ENCODE assay signal across 9 cellular contexts in the genomic region with DNA sequence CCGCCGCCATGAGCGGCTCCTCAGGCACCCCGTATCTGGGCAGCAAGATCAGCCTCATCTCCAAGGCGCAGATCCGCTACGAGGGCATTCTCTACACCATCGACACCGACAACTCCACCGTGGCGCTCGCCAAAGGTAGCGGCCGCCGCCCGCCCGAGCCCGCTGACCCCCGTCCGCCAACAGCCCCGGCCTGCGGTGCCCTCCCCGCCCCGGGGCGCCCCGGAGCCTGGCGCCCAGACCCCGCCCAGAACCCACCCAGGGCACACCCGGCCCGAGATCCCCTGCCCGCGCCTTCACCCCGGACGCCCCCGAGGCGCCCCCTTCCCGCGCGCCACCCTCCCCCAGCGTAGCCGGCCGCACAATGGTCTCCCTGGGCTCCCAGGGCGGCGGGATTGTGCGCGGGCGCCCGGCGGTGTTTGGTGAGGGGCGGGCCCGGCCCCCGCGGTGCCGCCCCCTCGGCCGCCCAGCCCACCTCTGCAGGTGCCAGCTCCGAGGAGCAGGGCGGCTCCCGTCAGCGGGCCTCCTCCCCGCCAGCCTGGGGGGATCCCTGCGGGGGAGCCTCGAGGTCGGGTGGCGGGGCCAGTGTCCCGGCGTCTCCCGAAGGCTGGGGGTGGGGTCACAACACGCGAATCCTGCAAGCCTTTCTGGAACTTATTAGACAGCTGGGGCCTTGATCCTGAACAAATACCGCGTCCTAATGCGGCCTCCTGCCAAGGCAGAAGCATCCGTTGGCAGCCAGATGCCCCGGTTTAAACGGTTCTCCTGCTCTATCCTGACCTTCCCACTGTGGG. TPM values are rescaled to one million over a fixed set of nuclear protein-coding genes. Genes with fewer than 3 reads are reported as not detected.
DNase-seq lines count a peak whose midpoint lies in the region; ATAC-seq, FAIRE-seq and TF ChIP-seq lines count a peak whose summit lies in the region.
"Had no signal": no experiment of that assay in that cellular context is flagged by ENCODE, and none has a peak within 500 bp of the region (broad histone marks: within the 10 kb centered on the region; RNA-seq: fewer than 3 reads in every experiment).

No MANE protein-coding gene starts in this region.

- peaks cover 35% of the 10 kb centered on the region for H3K4me1 ChIP-seq in CD4-positive, CD25-positive, alpha-beta regulatory T cell (ENCODE audit: control insufficient read depth, insufficient read depth, low read length, poor library complexity, severe bottlenecking)

- H3K27me3 ChIP-seq in CD4-positive, CD25-positive, alpha-beta regulatory T cell (ENCODE audit: control insufficient read depth, insufficient read depth, low read length), result no peaks in the 10 kb centered on the region

- no peaks in the 10 kb centered on the region for H3K9me3 ChIP-seq in CD4-positive, CD25-positive, alpha-beta regulatory T cell (ENCODE audit: control insufficient read depth in 2 of 2, low read length in 2 of 2)

- no peaks in the 10 kb centered on the region for H3K27me3 Mint-ChIP-seq in CD4-positive, CD25-positive, alpha-beta regulatory T cell
- H3K27me3 Mint-ChIP-seq in immature natural killer cell (ENCODE audit: low read depth in 3 of 3), result peaks cover 6 to 19% (median 16%) of the 10 kb centered on the region in 3 donors

- H3K9me3 Mint-ChIP-seq in CD4-positive, CD25-positive, alpha-beta regulatory T cell, result no peaks in the 10 kb centered on the region
- H3K9me3 Mint-ChIP-seq in immature natural killer cell, result no peaks in the 10 kb centered on the region

- H3K36me3 ChIP-seq in CD4-positive, CD25-positive, alpha-beta regulatory T cell (ENCODE audit: control insufficient read depth, insufficient read depth, low read length), result peaks cover 33% of the 10 kb centered on the region

- H3K4me3 Mint-ChIP-seq in CD4-positive, CD25-positive, alpha-beta regulatory T cell, result peak overlapping the region; percentile 73 to 95 (median 88)
- H3K4me3 Mint-ChIP-seq in immature natural killer cell, result peak overlapping the region; percentile 82 to 87 (median 83)

- H3K27ac Mint-ChIP-seq in CD4-positive, CD25-positive, alpha-beta regulatory T cell, result peak overlapping the region in 2 of 3 donors; percentile 67 to 87
- peak overlapping the region; percentile 43 to 88 (median 70) for H3K27ac Mint-ChIP-seq in immature natural killer cell

- DNase-seq in CD4-positive, CD25-positive, alpha-beta regulatory T cell, result peak; percentile 34 to 44 (median 39)
- DNase-seq in GM19239 (ENCODE audit: insufficient read length, low spot score) (peak; percentile 49), RPMI7951 (ENCODE audit: low read depth) (peak; percentile 64), astrocyte of the cerebellum (ENCODE audit: low read depth) (no peak), immature natural killer cell (peak in 1 of 3 donors; percentile 32), DMS114 treated with DMSO at 0.1 percent for 48 hours (lab: John Stamatoyannopoulos, UW; ENCODE audit: unreplicated experiment) (no peak)
- peak; percentile 24 for DNase-seq in stimulated activated CD4-positive, alpha-beta T cell treated with anti-CD3 and anti-CD28 coated beads, Interleukin-4, amount 100 ng/mL, for 24 hours

- H3K36me3 Mint-ChIP-seq in CD4-positive, CD25-positive, alpha-beta regulatory T cell, result peaks cover 19% of the 10 kb centered on the region
- H3K36me3 Mint-ChIP-seq in immature natural killer cell, result peaks cover 10 to 27% (median 18%) of the 10 kb centered on the region in 3 donors

- no peak for FAIRE-seq in GM19239 (lab: Jason Lieb, UNC)
- FAIRE-seq: TTC549 had no signal

- H3K4me3 ChIP-seq in CD4-positive, CD25-positive, alpha-beta regulatory T cell (ENCODE audit: low read depth, low read length), result peak overlapping the region; percentile 64
- H3K4me3 ChIP-seq in astrocyte of the cerebellum (ENCODE audit: low read depth, low read length), result peak overlapping the region; percentile 58

- in situ Hi-C loops in astrocyte of the cerebellum (cut with HindIII; ENCODE audit: low sequenced_read_pairs), result no loop called here

- ATAC-seq in CD4-positive, CD25-positive, alpha-beta regulatory T cell (ENCODE audit: low read depth in 2 of 2), result peak in 1 of 2 donors; percentile 6
- peak; percentile 15 for ATAC-seq in HG03432 (IDR thresholded peaks at IDR 0.05; ENCODE audit: unreplicated experiment)

- TF ChIP-seq CTCF in astrocyte of the cerebellum (IDR thresholded peaks at IDR 0.05; ENCODE audit: low read depth, low read length, missing control alignments), result no peak

- peak overlapping the region; percentile 55 for H3K27ac ChIP-seq in CD4-positive, CD25-positive, alpha-beta regulatory T cell (ENCODE audit: insufficient read depth, low read length, poor library complexity, severe bottlenecking)

- H3K4me1 Mint-ChIP-seq in CD4-positive, CD25-positive, alpha-beta regulatory T cell, result peaks cover 4 to 63% (median 35%) of the 10 kb centered on the region in 4 donors
- H3K4me1 Mint-ChIP-seq in immature natural killer cell, result peaks cover 38 to 46% of the 10 kb centered on the region in 2 donors

RNA-seq across cellular contexts. Expression of a gene that starts 0.6 kb away (rescaled TPM):
- total RNA-seq in CD4-positive, CD25-positive, alpha-beta regulatory T cell, result 33.7 TPM
- 1 to 10 TPM in 2 of 4 donors, under 1 TPM in 2; 0.65 to 1.9 (median 1.0) TPM for polyA plus RNA-seq in CD4-positive, CD25-positive, alpha-beta regulatory T cell
- 39.4 and 39.9 TPM in 2 replicates for total RNA-seq in RPMI7951 (2014; rRNA removed; shearing (Covaris generic))
- polyA plus RNA-seq in immature natural killer cell, result 1 to 10 TPM in 2 of 3 donors, under 1 TPM in 1; 0.19 to 1.9 (median 1.4) TPM

RNA-seq across cellular contexts. Expression of a gene that starts 20.3 kb away (rescaled TPM):
- total RNA-seq in CD4-positive, CD25-positive, alpha-beta regulatory T cell, result 172 TPM
- 100 to 1,000 TPM; 512 to 670 (median 608) TPM for polyA plus RNA-seq in CD4-positive, CD25-positive, alpha-beta regulatory T cell
- total RNA-seq in RPMI7951 (2014; rRNA removed; shearing (Covaris generic)), result 878 and 1,048 TPM in 2 replicates
- 100 to 1,000 TPM; 497 to 643 (median 622) TPM for polyA plus RNA-seq in immature natural killer cell

RNA-seq across cellular contexts. Expression of a gene that starts 20.7 kb away (rescaled TPM):
- total RNA-seq in CD4-positive, CD25-positive, alpha-beta regulatory T cell, result 21.0 TPM
- under 1 TPM; 0.39 to 0.98 (median 0.73) TPM for polyA plus RNA-seq in CD4-positive, CD25-positive, alpha-beta regulatory T cell
- 8.6 and 10.7 TPM in 2 replicates for total RNA-seq in RPMI7951 (2014; rRNA removed; shearing (Covaris generic))
- under 1 TPM in 2 of 3 donors, not detected in 1; 0.39 to 0.68 TPM for polyA plus RNA-seq in immature natural killer cell

RNA-seq across cellular contexts. Expression of a gene that starts 57.2 kb away (rescaled TPM):
- 20.4 TPM for total RNA-seq in CD4-positive, CD25-positive, alpha-beta regulatory T cell
- 1 to 10 TPM in 1 of 4 donors, under 1 TPM in 3; 0.76 to 2.6 (median 0.87) TPM for polyA plus RNA-seq in CD4-positive, CD25-positive, alpha-beta regulatory T cell
- 6.5 and 6.6 TPM in 2 replicates for total RNA-seq in RPMI7951 (2014; rRNA removed; shearing (Covaris generic))
- polyA plus RNA-seq in immature natural killer cell, result 1 to 10 TPM in 2 of 3 donors, under 1 TPM in 1; 0.04 to 3.2 (median 1.1) TPM

RNA-seq across cellular contexts. Expression of a gene that starts 60.0 kb away (rescaled TPM):
- total RNA-seq in CD4-positive, CD25-positive, alpha-beta regulatory T cell, result 17.5 TPM
- polyA plus RNA-seq in CD4-positive, CD25-positive, alpha-beta regulatory T cell, result 10 to 100 TPM; 18.7 to 23.6 (median 20.4) TPM
- 21.1 and 28.1 TPM in 2 replicates for total RNA-seq in RPMI7951 (2014; rRNA removed; shearing (Covaris generic))
- polyA plus RNA-seq in immature natural killer cell, result 10 to 100 TPM; 14.5 to 19.6 (median 15.3) TPM

Comparison
In these comparisons a context has a peak if more than half of its experiments do, and no peak if none do; other contexts are left out.
1. DNase-seq: peak in CD4-positive, CD25-positive, alpha-beta regulatory T cell (3 of 3), GM19239 (single experiment), RPMI7951 (single experiment) and stimulated activated CD4-positive, alpha-beta T cell treated with anti-CD3 and anti-CD28 coated beads, Interleukin-4, amount 100 ng/mL, for 24 hours (single experiment); none in astrocyte of the cerebellum (single experiment) and DMS114 treated with DMSO at 0.1 percent for 48 hours (single experiment).